In genomic region chr2:237674731-237675276, GRCh38 we compare ENCODE assay signal across 8 cellular contexts. TPM values are rescaled to one million over a fixed set of nuclear protein-coding genes. Genes with fewer than 3 reads are reported as not detected.
A peak's percentile ranks its signal among the peaks of the same experiment; 100 is the strongest.
DNase-seq lines count a peak whose midpoint lies in the region; ATAC-seq, FAIRE-seq and TF ChIP-seq lines count a peak whose summit lies in the region.

No MANE protein-coding gene starts in this region.

- dilution Hi-C loops in keratinocyte (cut with MboI; ENCODE audit: extremely low pct_ligation_motif_present, low sequenced_read_pairs), result no loop called here

- CTCF ChIA-PET in K562 (lab: Yijun Ruan, JAX; ENCODE audit: low intra/inter-chr PET ratio), result interaction anchor here (5.1 kb wide), 1 partner anchor 70 kb away, joined by 59 read pairs; no protein-coding TSS in a partner anchor

- H3K4me3 ChIP-seq in K562 (no peak overlapping the region), keratinocyte (ENCODE audit: control insufficient read depth in 2 of 3, extremely low read depth in 1 of 3, insufficient read depth in 2 of 3, low read depth in 1 of 3, low read length in 3 of 3) (peak overlapping the region; percentile 12 to 65 (median 50))

- TF ChIP-seq POLR2A in K562 (conservative IDR thresholded peaks at IDR 0.05), result no peak

- in situ Hi-C loops in K562 (cut with MboI), result loop anchor here (5.0 kb wide), 1 partner anchor 67 kb away; no protein-coding TSS in a partner anchor

- no TSS peak for BruUV-seq in K562 (replicated peaks; lab: Mats Ljungman, UMichigan)

- no peak for TF ChIP-seq EP300 in K562 (IDR thresholded peaks at IDR 0.05; ENCODE audit: low read length)

- POLR2A ChIA-PET in K562 (lab: Yijun Ruan, JAX), result no interaction called here

- H3K27ac ChIP-seq in K562 (ENCODE audit: extremely low read depth, low read depth, low read length) (no peak overlapping the region), keratinocyte (ENCODE audit: control insufficient read depth, insufficient read depth, low read length) (peak overlapping the region; percentile 88)

- H3K36me3 ChIP-seq in K562 (ENCODE audit: control insufficient read depth, insufficient read depth, low read length) (no peaks in the 10 kb centered on the region), keratinocyte (ENCODE audit: control insufficient read depth in 2 of 2, extremely low read depth in 1 of 2, insufficient read depth in 2 of 2, low read length in 2 of 2) (no peaks in the 10 kb centered on the region)

- TF ChIP-seq CTCF in K562 (IDR thresholded peaks at IDR 0.05 in 2 of 3, conservative IDR thresholded peaks at IDR 0.05 in 1 of 3; ENCODE audit: insufficient read depth in 2 of 3, low read depth in 1 of 3, low read length in 3 of 3) (no peak), keratinocyte (optimal IDR thresholded peaks at IDR 0.05 in 1 of 3, IDR thresholded peaks at IDR 0.05 in 1 of 3, conservative IDR thresholded peaks at IDR 0.05 in 1 of 3; ENCODE audit: extremely low read depth in 1 of 3, insufficient read depth in 2 of 3, low read length in 3 of 3) (no peak)

- WGBS in K562 (ENCODE audit: insufficient coverage, low coverage, missing lambda C conversion rate), result 16% methylated on average over 16 of the region's 17 CpGs

- TF ChIP-seq RAD21 in K562 (CRISPR knock-in tag; conservative IDR thresholded peaks at IDR 0.05 in 1 of 2, IDR thresholded peaks at IDR 0.05 in 1 of 2), result no peak

- peaks cover 0 to 10% of the 10 kb centered on the region in 2 experiments; a peak in 4 of 5 replicates for H3K4me1 ChIP-seq in K562 (replicated peaks in 1 of 2; ENCODE audit: control insufficient read depth in 2 of 2, insufficient read depth in 2 of 2, low read length in 2 of 2)
- peaks cover 27% of the 10 kb centered on the region for H3K4me1 ChIP-seq in keratinocyte (ENCODE audit: control insufficient read depth, extremely low read depth, insufficient read depth, low read length)

- H3K4me2 ChIP-seq in K562 (ENCODE audit: insufficient read depth, low read length), result peak overlapping the region; percentile 21; the same call in 1 of the 2 replicates
- H3K4me2 ChIP-seq in keratinocyte (ENCODE audit: control insufficient read depth, extremely low read depth, insufficient read depth, low read depth, low read length), result peak overlapping the region; percentile 94

- intact Hi-C loops in K562 (cut with micrococcal nuclease), result no loop called here

- no peaks in the 10 kb centered on the region for H3K9me1 ChIP-seq in K562 (ENCODE audit: control insufficient read depth, insufficient read depth, low read length)
- no peaks in the 10 kb centered on the region for H3K9me1 ChIP-seq in keratinocyte (ENCODE audit: control insufficient read depth, extremely low read depth, insufficient read depth, low read length)

- H3K9me3 ChIP-seq in K562 (replicated peaks; ENCODE audit: control insufficient read depth, insufficient read depth, low read depth, low read length), result no peaks in the 10 kb centered on the region
- H3K9me3 ChIP-seq in keratinocyte (ENCODE audit: control insufficient read depth, low read depth, low read length), result no peaks in the 10 kb centered on the region

- FAIRE-seq in K562 (lab: Jason Lieb, UNC) (no peak), keratinocyte (lab: Jason Lieb, UNC) (peak; percentile 88)

- peak; percentile 68 for ATAC-seq in K562

- DNase-seq in ELR (ENCODE audit: low read depth), result peak; percentile 78
- DNase-seq in GOT3 (lab: John Stamatoyannopoulos, UW), result peak; percentile 27
- DNase-seq in LHCN-M2 (ENCODE audit: low read depth), result peak; percentile 81
- peak; percentile 80 for DNase-seq in T-helper 9 cell
- peak in 1 of 4 experiments; percentile 12 for DNase-seq in K562 (ENCODE audit: extremely low read depth in 1 of 4, low spot score in 3 of 4)
- no peak for DNase-seq in keratinocyte (ENCODE audit: low read depth, low spot score)
- DNase-seq in stimulated activated CD4-positive, alpha-beta T cell treated with anti-CD3 and anti-CD28 coated beads, Interleukin-15, amount 100 ng/mL, for 1 hour (ENCODE audit: low read depth in 1 of 2, low spot score in 1 of 2), result peak; percentile 47 to 71
- no peak for DNase-seq in amniotic stem cell (lab: John Stamatoyannopoulos, UW)

- H4K20me1 ChIP-seq in K562 (replicated peaks; ENCODE audit: control insufficient read depth, insufficient read depth, low read length), result no peaks in the 10 kb centered on the region
- no peaks in the 10 kb centered on the region for H4K20me1 ChIP-seq in keratinocyte (ENCODE audit: control insufficient read depth, extremely low read depth, insufficient read depth, low read length)

- H3K79me2 ChIP-seq in K562 (ENCODE audit: control insufficient read depth, insufficient read depth, low read length) (no peaks in the 10 kb centered on the region), keratinocyte (ENCODE audit: control insufficient read depth, insufficient read depth, low read length) (no peaks in the 10 kb centered on the region)

- H2AFZ ChIP-seq in K562 (ENCODE audit: low read depth, low read length) (0 out of 2 replicates have a peak overlapping the region, but pooled peaks have one; percentile 14), keratinocyte (ENCODE audit: control insufficient read depth, low read length) (peak overlapping the region; percentile 95)

- H3K9ac ChIP-seq in K562 (ENCODE audit: insufficient read depth in 1 of 2, low read depth in 2 of 2, low read length in 2 of 2), result no peak overlapping the region; a peak in 1 of 4 replicates
- peak overlapping the region; percentile 83 for H3K9ac ChIP-seq in keratinocyte (ENCODE audit: control insufficient read depth, extremely low read depth, insufficient read depth, low read length)

- H3K27me3 ChIP-seq in K562 (ENCODE audit: control insufficient read depth in 2 of 2, insufficient read depth in 2 of 2, low read length in 2 of 2) (peaks cover 17 to 26% of the 10 kb centered on the region in 2 experiments; a peak in 4 of 5 replicates), keratinocyte (ENCODE audit: control insufficient read depth, extremely low read depth, insufficient read depth, low read length) (peaks cover 6% of the 10 kb centered on the region)

TF ChIP-seq in K562, 482 proteins besides CTCF, POLR2A, EP300 and RAD21 (continues in another document):
- no peak for TF ChIP-seq PHF8 (IDR thresholded peaks at IDR 0.05; ENCODE audit: borderline replicate concordance, low read length)
- TF ChIP-seq EZH2 (IDR thresholded peaks at IDR 0.05; ENCODE audit: borderline replicate concordance, low read depth, low read length), result no peak
- no peak for TF ChIP-seq ATF3 (IDR thresholded peaks at IDR 0.05)
- no peak for TF ChIP-seq ATF3 (CRISPR knock-in tag; conservative IDR thresholded peaks at IDR 0.05)
- TF ChIP-seq ASH1L (IDR thresholded peaks at IDR 0.05; ENCODE audit: borderline replicate concordance, low read depth, partially characterized antibody), result no peak
- TF ChIP-seq ZNF785 (CRISPR knock-in tag; IDR thresholded peaks at IDR 0.05), result no peak
- no peak for TF ChIP-seq PTRF (tag; IDR thresholded peaks at IDR 0.05)
- TF ChIP-seq, protein P1, sequence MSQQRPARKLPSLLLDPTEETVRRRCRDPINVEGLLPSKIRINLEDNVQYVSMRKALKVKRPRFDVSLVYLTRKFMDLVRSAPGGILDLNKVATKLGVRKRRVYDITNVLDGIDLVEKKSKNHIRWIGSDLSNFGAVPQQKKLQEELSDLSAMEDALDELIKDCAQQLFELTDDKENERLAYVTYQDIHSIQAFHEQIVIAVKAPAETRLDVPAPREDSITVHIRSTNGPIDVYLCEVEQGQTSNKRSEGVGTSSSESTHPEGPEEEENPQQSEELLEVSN (IDR thresholded peaks at IDR 0.05; ENCODE audit: borderline replicate concordance in 1 of 2, extremely low read depth in 1 of 2, insufficient read depth in 1 of 2, insufficient read length in 1 of 2, low read depth in 1 of 2, low read length in 1 of 2, poor library complexity in 1 of 2, severe bottlenecking in 1 of 2), result peak in 1 of 2 experiments; percentile 29

RNA-seq across cellular contexts. Expression of gene LRRFIP1, which starts 47.4 kb away (rescaled TPM):
- total RNA-seq in LHCN-M2 (2014; rRNA removed) (42.1 and 60.7 TPM in 2 replicates), K562 (2014; rRNA removed) (31.6 and 32.2 TPM in 2 replicates), K562 (2014; rRNA removed; fragmentation: Illumina TruSeq; extraction: Trizol) (33.1 and 38.9 TPM in 2 replicates), K562 (2015; rRNA removed; fragmentation: Illumina TruSeq; extraction: Trizol) (25.5 and 28.1 TPM in 2 replicates), K562 (2021) (31.3 and 31.4 TPM in 2 replicates)
- 52.9 TPM for polyA plus RNA-seq in LHCN-M2 (2012)
- 39.0 and 77.6 TPM in 2 replicates for total RNA-seq in K562 (2011; cell fraction: chromatin; rRNA removed; ENCODE audit: low replicate concordance)
- total RNA-seq in K562 (2011; cell fraction: nucleolus; rRNA removed), result 15.0 and 23.0 TPM in 2 replicates
- total RNA-seq in K562 (2011; cell fraction: nucleoplasm; rRNA removed), result 45.0 and 78.0 TPM in 2 replicates
- polyA plus RNA-seq in K562 (2011; rRNA removed) (18.3 and 26.8 TPM in 2 replicates), K562 (2014; fragmentation: Illumina TruSeq; extraction: Trizol) (41.9 and 45.2 TPM in 2 replicates), K562 (2014; fragmentation: Nextera tagmentation; extraction: Ambion mirVana) (10 to 100 TPM; 13.1 to 13.8 TPM), K562 (2014; rRNA removed) (35.6 and 39.5 TPM in 2 replicates), keratinocyte (69.7 to 115 TPM (median 112 TPM) in 3 replicates)
- 8.0 and 11.2 TPM in 2 replicates for polyA plus RNA-seq in K562 (2011; cell fraction: cytosol; rRNA removed)
- 15.4 and 17.6 TPM in 2 replicates for polyA plus RNA-seq in K562 (2011; cell fraction: nucleus; rRNA removed)
- polyA plus RNA-seq in K562 (2012), result 21.8 and 26.9 TPM in 2 replicates
- 46.2 and 50.8 TPM in 2 replicates for polyA minus RNA-seq in K562 (2011; rRNA and poly(A)+ RNA removed)
- polyA minus RNA-seq in K562 (2011; cell fraction: cytosol; rRNA and poly(A)+ RNA removed), result 14.3 and 18.8 TPM in 2 replicates
- 12.4 and 19.2 TPM in 2 replicates for polyA minus RNA-seq in K562 (2011; cell fraction: nucleus; rRNA and poly(A)+ RNA removed)
- polyA plus RNA-seq in keratinocyte (2011; ENCODE audit: low read depth), result 305 TPM
- polyA plus RNA-seq in keratinocyte (2011; cell fraction: cytosol; rRNA removed), result 67.2 and 85.7 TPM in 2 replicates
- polyA plus RNA-seq in keratinocyte (2011; cell fraction: nucleus; rRNA removed), result 110 and 143 TPM in 2 replicates
- polyA plus RNA-seq in keratinocyte (2012; ENCODE audit: low replicate concordance), result 74.2 and 112 TPM in 2 replicates
- 31.8 to 118 TPM (median 45.0 TPM) in 3 replicates for polyA minus RNA-seq in keratinocyte
- polyA minus RNA-seq in keratinocyte (2011; cell fraction: cytosol; rRNA and poly(A)+ RNA removed), result 40.3 TPM
- polyA minus RNA-seq in keratinocyte (2011; cell fraction: nucleus; rRNA and poly(A)+ RNA removed), result 62.3 and 149 TPM in 2 replicates

Comparison
In these comparisons a context has a peak if more than half of its experiments do, and no peak if none do; other contexts are left out.
1. DNase-seq: peak in ELR (single experiment), GOT3 (single experiment), LHCN-M2 (single experiment), T-helper 9 cell (single experiment) and stimulated activated CD4-positive, alpha-beta T cell treated with anti-CD3 and anti-CD28 coated beads, Interleukin-15, amount 100 ng/mL, for 1 hour (2 of 2); none in keratinocyte (single experiment) and amniotic stem cell (single experiment).